21 cellular contexts compared by ENCODE assay signal in genomic region chr4:179797718-179798117, GRCh38.
DNase-seq lines count a peak whose midpoint lies in the region; ATAC-seq, FAIRE-seq and TF ChIP-seq lines count a peak whose summit lies in the region.
"Had no signal": no experiment of that assay in that cellular context is flagged by ENCODE, and none has a peak within 500 bp of the region (broad histone marks: within the 10 kb centered on the region; RNA-seq: fewer than 3 reads in every experiment).

No MANE protein-coding gene starts in this region.

- no peak for TF ChIP-seq RAD21 in K562 (CRISPR knock-in tag; conservative IDR thresholded peaks at IDR 0.05 in 1 of 2, IDR thresholded peaks at IDR 0.05 in 1 of 2)

- H3K36me3 ChIP-seq in GM23338 (ENCODE audit: insufficient read depth) (no peaks in the 10 kb centered on the region), K562 (ENCODE audit: control insufficient read depth, insufficient read depth, low read length) (no peaks in the 10 kb centered on the region), tibial artery (no peaks in the 10 kb centered on the region)
- H3K36me3 ChIP-seq: BLaER1 treated with 17β-estradiol and CSF1 and Interleukin-3, amounts not matched to agents 10 nM and 100 nM had no signal

- no peak overlapping the region for H3K9ac ChIP-seq in K562 (ENCODE audit: insufficient read depth in 1 of 2, low read depth in 2 of 2, low read length in 2 of 2)
- H3K9ac ChIP-seq: BLaER1 treated with 17β-estradiol and CSF1 and Interleukin-3, amounts not matched to agents 10 nM and 100 nM; GM23248 had no signal

- H3K27ac ChIP-seq in GM23338 (ENCODE audit: low read depth) = no peak overlapping the region
- H3K27ac ChIP-seq in K562 (ENCODE audit: extremely low read depth, low read depth, low read length) = no peak overlapping the region
- H3K27ac ChIP-seq in tibial artery = no peak overlapping the region
- H3K27ac ChIP-seq: BLaER1 treated with 17β-estradiol and CSF1 and Interleukin-3, amounts not matched to agents 10 nM and 100 nM; GM23248; HL-60 had no signal

- ATAC-seq in GM23338 = no peak
- no peak for ATAC-seq in K562
- ATAC-seq in HG02588 (IDR thresholded peaks at IDR 0.05; ENCODE audit: unreplicated experiment) = no peak
- ATAC-seq in SK-N-SH treated with all-trans-retinoic acid at 6 μM for 48 hours = no peak

- H3K4me1 Mint-ChIP-seq in GM23338 = 0 out of 3 replicates have a peak, but pooled peaks cover 8% of the 10 kb centered on the region
- peaks cover 6% of the 10 kb centered on the region for H3K4me1 Mint-ChIP-seq in progenitor cell of endocrine pancreas (ENCODE audit: low read depth)
- H3K4me1 Mint-ChIP-seq: CD4-positive, CD25-positive, alpha-beta regulatory T cell; IgD-negative memory B cell had no signal

- H3K4me3 Mint-ChIP-seq in GM23338 (no peak overlapping the region), progenitor cell of endocrine pancreas (ENCODE audit: low read depth) (no peak overlapping the region)
- H3K4me3 Mint-ChIP-seq: CD4-positive, CD25-positive, alpha-beta regulatory T cell; H9; IgD-negative memory B cell had no signal

- H2AFZ ChIP-seq in GM23338 (0 out of 2 replicates have a peak overlapping the region, but pooled peaks have one; percentile 25), K562 (ENCODE audit: low read depth, low read length) (no peak overlapping the region)
- H2AFZ ChIP-seq: GM23248 had no signal

- H3K36me3 Mint-ChIP-seq in GM23338 (ENCODE audit: low read depth) (peaks cover under 1% of the 10 kb centered on the region; the same call in 1 of the 3 replicates), progenitor cell of endocrine pancreas (ENCODE audit: insufficient read depth) (peaks cover under 1% of the 10 kb centered on the region)
- H3K36me3 Mint-ChIP-seq: CD4-positive, CD25-positive, alpha-beta regulatory T cell; IgD-negative memory B cell had no signal

- TF ChIP-seq EP300 in K562 (IDR thresholded peaks at IDR 0.05; ENCODE audit: low read length) = no peak

- no peak overlapping the region for H3K4me2 ChIP-seq in GM23338
- no peak overlapping the region for H3K4me2 ChIP-seq in K562 (ENCODE audit: insufficient read depth, low read length)
- H3K4me2 ChIP-seq: BLaER1 treated with 17β-estradiol and CSF1 and Interleukin-3, amounts not matched to agents 10 nM and 100 nM had no signal

- BruUV-seq in K562 (replicated peaks; lab: Mats Ljungman, UMichigan) = no TSS peak

- H3K27me3 Mint-ChIP-seq in GM23338 (ENCODE audit: insufficient read depth, low read depth, poor library complexity) (no peaks in the 10 kb centered on the region), progenitor cell of endocrine pancreas (peaks cover 5% of the 10 kb centered on the region)
- H3K27me3 Mint-ChIP-seq: CD4-positive, CD25-positive, alpha-beta regulatory T cell; IgD-negative memory B cell had no signal

- no peaks in the 10 kb centered on the region for H3K9me1 ChIP-seq in K562 (ENCODE audit: control insufficient read depth, insufficient read depth, low read length)

- in situ Hi-C loops in K562 (cut with MboI) = no loop called here

- DNase-seq in GM23338 (ENCODE audit: low spot score) = no peak
- peak; percentile 7 for DNase-seq in NCI-H748 treated with DMSO at 0.1 percent for 48 hours (lab: John Stamatoyannopoulos, UW)
- DNase-seq in K562 (ENCODE audit: extremely low read depth in 1 of 4, low spot score in 3 of 4) = no peak
- no peak for DNase-seq in progenitor cell of endocrine pancreas (ENCODE audit: low spot score, unreplicated experiment)
- DNase-seq in tibial artery = no peak
- DNase-seq: ACHN; CD4-positive, CD25-positive, alpha-beta regulatory T cell; COR-L47; DMS153; DMS79 treated with DMSO at 0.1 percent for 48 hours; EL; GM23248; H9 had no signal

- H4K20me1 ChIP-seq in GM23338 (replicated peaks; ENCODE audit: insufficient read depth) (no peaks in the 10 kb centered on the region), K562 (replicated peaks; ENCODE audit: control insufficient read depth, insufficient read depth, low read length) (no peaks in the 10 kb centered on the region)
- H4K20me1 ChIP-seq: BLaER1 treated with 17β-estradiol and CSF1 and Interleukin-3, amounts not matched to agents 10 nM and 100 nM had no signal

- H3K9me3 ChIP-seq in K562 (replicated peaks; ENCODE audit: control insufficient read depth, insufficient read depth, low read depth, low read length) (no peaks in the 10 kb centered on the region; the same call in 1 of the 2 replicates), tibial artery (no peaks in the 10 kb centered on the region)

- H3K27ac Mint-ChIP-seq in GM23338 (no peak overlapping the region), progenitor cell of endocrine pancreas (peak overlapping the region; percentile 86)
- H3K27ac Mint-ChIP-seq: CD4-positive, CD25-positive, alpha-beta regulatory T cell; H9; IgD-negative memory B cell had no signal

- WGBS in K562 (ENCODE audit: insufficient coverage, low coverage, missing lambda C conversion rate) = 0% methylated on average over 5 of the region's 5 CpGs

- intact Hi-C loops in K562 (cut with micrococcal nuclease) = no loop called here
- intact Hi-C loops in tibial artery (cut with DNase I; ENCODE audit: low total_unique reads) = no loop called here

- no peaks in the 10 kb centered on the region for H3F3A ChIP-seq in GM23338 (replicated peaks; ENCODE audit: low read depth)

- H3K4me1 ChIP-seq in GM23338 (ENCODE audit: insufficient read depth) (no peaks in the 10 kb centered on the region), K562 (replicated peaks in 1 of 2; ENCODE audit: control insufficient read depth in 2 of 2, insufficient read depth in 2 of 2, low read length in 2 of 2) (no peaks in the 10 kb centered on the region), tibial artery (no peaks in the 10 kb centered on the region)

- CTCF ChIA-PET in K562 (lab: Yijun Ruan, JAX; ENCODE audit: low intra/inter-chr PET ratio) = no interaction called here

- TF ChIP-seq CTCF in GM23338 (conservative IDR thresholded peaks at IDR 0.05; ENCODE audit: low read depth in 2 of 2) (no peak), K562 (IDR thresholded peaks at IDR 0.05 in 2 of 3, conservative IDR thresholded peaks at IDR 0.05 in 1 of 3; ENCODE audit: insufficient read depth in 2 of 3, low read depth in 1 of 3, low read length in 3 of 3) (no peak), progenitor cell of endocrine pancreas (IDR thresholded peaks at IDR 0.05; ENCODE audit: unreplicated experiment) (no peak), tibial artery (IDR thresholded peaks at IDR 0.05) (no peak)

- H3K79me2 ChIP-seq in GM23338 (replicated peaks; ENCODE audit: insufficient read depth) (no peaks in the 10 kb centered on the region), K562 (ENCODE audit: control insufficient read depth, insufficient read depth, low read length) (no peaks in the 10 kb centered on the region)

- H3K4me3 ChIP-seq in GM23338 (no peak overlapping the region), K562 (no peak overlapping the region), tibial artery (no peak overlapping the region)
- H3K4me3 ChIP-seq: BLaER1 treated with 17β-estradiol and CSF1 and Interleukin-3, amounts not matched to agents 10 nM and 100 nM; GM23248 had no signal

- peaks cover 1% of the 10 kb centered on the region for H3K9me3 Mint-ChIP-seq in GM23338
- H3K9me3 Mint-ChIP-seq in progenitor cell of endocrine pancreas (ENCODE audit: low read depth) = peaks cover 4% of the 10 kb centered on the region

- H3K27me3 ChIP-seq in GM23338 (ENCODE audit: insufficient read depth) = no peaks in the 10 kb centered on the region
- H3K27me3 ChIP-seq in K562 (ENCODE audit: control insufficient read depth in 2 of 2, insufficient read depth in 2 of 2, low read length in 2 of 2) = no peaks in the 10 kb centered on the region
- H3K27me3 ChIP-seq in tibial artery = no peaks in the 10 kb centered on the region
- H3K27me3 ChIP-seq: BLaER1 treated with 17β-estradiol and CSF1 and Interleukin-3, amounts not matched to agents 10 nM and 100 nM had no signal

- no peaks in the 10 kb centered on the region for H3K9me2 ChIP-seq in GM23338 (ENCODE audit: insufficient read depth)

- POLR2A ChIA-PET in K562 (lab: Yijun Ruan, JAX) = no interaction called here

- TF ChIP-seq POLR2A in K562 (conservative IDR thresholded peaks at IDR 0.05) = no peak

- no peak for FAIRE-seq in K562 (lab: Jason Lieb, UNC)
- FAIRE-seq: D721Med, G401.6, GM12891 had no signal

TF ChIP-seq in GM23338, 12 proteins besides CTCF, POLR2A, EP300 and RAD21 (continues in another document):
- TF ChIP-seq STAT1 (IDR thresholded peaks at IDR 0.05; ENCODE audit: unreplicated experiment) = no peak
- no peak for TF ChIP-seq JUNB (IDR thresholded peaks at IDR 0.05; ENCODE audit: unreplicated experiment)
- no peak for TF ChIP-seq POLR2AphosphoS5 (IDR thresholded peaks at IDR 0.05; ENCODE audit: low read depth)
- TF ChIP-seq CREB1 (CRISPR knock-in tag; IDR thresholded peaks at IDR 0.05; ENCODE audit: low read depth) = no peak
- no peak for TF ChIP-seq ZNF114 (CRISPR knock-in tag; IDR thresholded peaks at IDR 0.05)
- no peak for TF ChIP-seq EZH2phosphoT487 (IDR thresholded peaks at IDR 0.05; ENCODE audit: unreplicated experiment)

TF ChIP-seq in K562, 482 proteins besides CTCF, POLR2A, EP300 and RAD21 (continues in another document):
- TF ChIP-seq ETV1 (tag; conservative IDR thresholded peaks at IDR 0.05; ENCODE audit: low read depth) (0 out of 2 replicates have a peak, but pooled peaks have one; percentile 19), ZNF707 (CRISPR knock-in tag; conservative IDR thresholded peaks at IDR 0.05) (no peak), CEBPG (CRISPR knock-in tag; IDR thresholded peaks at IDR 0.05) (no peak), CEBPG (tag; conservative IDR thresholded peaks at IDR 0.05 in 1 of 2, IDR thresholded peaks at IDR 0.05 in 1 of 2) (peak in 1 of 2 experiments; percentile 41; a peak in 1 of 4 replicates), GABPA (tag; conservative IDR thresholded peaks at IDR 0.05; ENCODE audit: low read depth) (0 out of 2 replicates have a peak, but pooled peaks have one; percentile 16), FOXA3 (CRISPR knock-in tag; conservative IDR thresholded peaks at IDR 0.05 in 1 of 2, IDR thresholded peaks at IDR 0.05 in 1 of 2) (peak in 1 of 2 experiments; percentile 44; a peak in 1 of 4 replicates)

TF ChIP-seq in SK-N-SH treated with all-trans-retinoic acid at 6 μM for 48 hours, 23 proteins besides CTCF, POLR2A, EP300 and RAD21 (continues in another document):
- no peak for TF ChIP-seq POU6F1 (CRISPR knock-in tag; IDR thresholded peaks at IDR 0.05; ENCODE audit: borderline replicate concordance, low read depth)
